8 cellular contexts compared by ENCODE assay signal in the genomic region with DNA sequence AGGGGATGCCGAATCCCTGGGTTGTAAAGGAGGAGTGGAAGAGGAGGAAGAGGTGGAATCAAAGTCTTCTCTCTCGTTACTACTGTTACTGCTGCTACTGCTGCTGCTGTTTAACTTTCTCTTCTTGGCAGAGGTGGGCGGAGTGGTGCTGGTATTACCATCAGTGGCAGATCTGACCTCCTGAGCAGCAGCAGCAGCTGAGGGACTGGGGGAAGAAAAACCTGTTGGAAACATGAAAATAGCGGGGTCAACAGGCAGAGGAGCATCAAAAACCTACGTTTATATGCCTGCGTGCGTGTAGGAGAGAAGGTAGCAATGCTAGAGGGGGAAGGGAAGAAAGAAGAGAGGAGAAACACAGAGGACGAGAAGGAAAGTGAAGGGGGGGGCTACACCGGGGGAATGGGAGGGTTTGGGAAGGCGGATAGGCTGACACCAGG. TPM values are rescaled to one million over a fixed set of nuclear protein-coding genes. Genes with fewer than 3 reads are reported as not detected.
DNase-seq lines count a peak whose midpoint lies in the region; ATAC-seq, FAIRE-seq and TF ChIP-seq lines count a peak whose summit lies in the region.

No MANE protein-coding gene starts in this region.

- peak overlapping the region; percentile 95 for H3K27ac ChIP-seq in OCI-LY3 (ENCODE audit: low read length)

- peaks cover 30% of the 10 kb centered on the region for H3K79me2 ChIP-seq in OCI-LY3 (ENCODE audit: low read length)

- CTCF ChIA-PET in activated naive CD4-positive, alpha-beta T cell treated with anti-CD3 and anti-CD28 coated beads for 36 hours (lab: Charles Lee), result interaction anchor here (0.7 kb wide), 1 partner anchor 17 kb away, joined by 3 read pairs; no protein-coding TSS in a partner anchor

- intact Hi-C loops in activated naive CD4-positive, alpha-beta T cell treated with anti-CD3 and anti-CD28 coated beads for 36 hours (cut with micrococcal nuclease), result loop anchor here (1.0 to 5.0 kb wide), 6 partner anchors 73 to 688 kb away; a partner anchor contains a TSS
- intact Hi-C loops in Right ventricle myocardium superior (cut with DNase I), result loop anchor here (5.0 kb wide), 1 partner anchor 42 kb away; a partner anchor contains a TSS

- no peak for DNase-seq in GM12892 (ENCODE audit: insufficient read length)
- DNase-seq in activated naive CD4-positive, alpha-beta T cell treated with anti-CD3 and anti-CD28 coated beads for 36 hours, result peak; percentile 55
- no peak for DNase-seq in Right ventricle myocardium superior
- no peak for DNase-seq in progenitor cell of endocrine pancreas (ENCODE audit: low spot score, unreplicated experiment)
- no peak for DNase-seq in mesenteric fat pad (ENCODE audit: low spot score)
- DNase-seq in effector CD8-positive, alpha-beta T cell (lab: John Stamatoyannopoulos, UW), result no peak

- H2AFZ ChIP-seq in OCI-LY3 (ENCODE audit: low read depth, low read length), result peak overlapping the region; percentile 74; the same call in 1 of the 2 replicates

- H3K4me1 Mint-ChIP-seq in activated naive CD4-positive, alpha-beta T cell treated with anti-CD3 and anti-CD28 coated beads for 36 hours (ENCODE audit: low read depth), result peaks cover 16% of the 10 kb centered on the region
- H3K4me1 Mint-ChIP-seq in progenitor cell of endocrine pancreas (ENCODE audit: low read depth), result peaks cover 17% of the 10 kb centered on the region

- peak overlapping the region; percentile 87 for H3K4me2 ChIP-seq in OCI-LY3 (ENCODE audit: low read length)

- H3K4me1 ChIP-seq in OCI-LY3 (ENCODE audit: low read length), result peaks cover 25% of the 10 kb centered on the region

- H3K27me3 ChIP-seq in OCI-LY3 (ENCODE audit: low read depth, low read length), result no peaks in the 10 kb centered on the region

- H3K36me3 Mint-ChIP-seq in activated naive CD4-positive, alpha-beta T cell treated with anti-CD3 and anti-CD28 coated beads for 36 hours (ENCODE audit: low read depth), result peaks cover 8% of the 10 kb centered on the region
- peaks cover 4% of the 10 kb centered on the region for H3K36me3 Mint-ChIP-seq in progenitor cell of endocrine pancreas (ENCODE audit: insufficient read depth)

- peak; percentile 24 for FAIRE-seq in GM12892 (lab: Jason Lieb, UNC)

- H4K20me1 ChIP-seq in OCI-LY3 (ENCODE audit: insufficient read depth, low read length), result no peaks in the 10 kb centered on the region

- peak overlapping the region; percentile 98 for H3K4me3 Mint-ChIP-seq in activated naive CD4-positive, alpha-beta T cell treated with anti-CD3 and anti-CD28 coated beads for 36 hours
- peak overlapping the region; percentile 97 for H3K4me3 Mint-ChIP-seq in progenitor cell of endocrine pancreas (ENCODE audit: low read depth)

- no peaks in the 10 kb centered on the region for H3K9me3 ChIP-seq in OCI-LY3 (ENCODE audit: insufficient read depth, low read length)

- no peak for TF ChIP-seq POLR2A in GM12892 (IDR thresholded peaks at IDR 0.05; ENCODE audit: low read depth, low read length)

- ATAC-seq in HG02623 (IDR thresholded peaks at IDR 0.05; ENCODE audit: unreplicated experiment) (peak; percentile 29), Right ventricle myocardium superior (ENCODE audit: poor library complexity) (peak; percentile 63)

- peak overlapping the region; percentile 100 for H3K9ac ChIP-seq in OCI-LY3 (ENCODE audit: low read length)

- peak overlapping the region; percentile 98 for H3K27ac Mint-ChIP-seq in activated naive CD4-positive, alpha-beta T cell treated with anti-CD3 and anti-CD28 coated beads for 36 hours
- H3K27ac Mint-ChIP-seq in progenitor cell of endocrine pancreas, result peak overlapping the region; percentile 99

- peaks cover 10% of the 10 kb centered on the region for H3K36me3 ChIP-seq in OCI-LY3 (replicated peaks; ENCODE audit: low read depth, low read length)

- peak overlapping the region; percentile 100 for H3K4me3 ChIP-seq in OCI-LY3 (ENCODE audit: low read length)

- H3K27me3 Mint-ChIP-seq in activated naive CD4-positive, alpha-beta T cell treated with anti-CD3 and anti-CD28 coated beads for 36 hours (ENCODE audit: low read depth), result no peaks in the 10 kb centered on the region
- no peaks in the 10 kb centered on the region for H3K27me3 Mint-ChIP-seq in progenitor cell of endocrine pancreas

- H3K9me3 Mint-ChIP-seq in activated naive CD4-positive, alpha-beta T cell treated with anti-CD3 and anti-CD28 coated beads for 36 hours, result no peaks in the 10 kb centered on the region
- peaks cover 7% of the 10 kb centered on the region for H3K9me3 Mint-ChIP-seq in progenitor cell of endocrine pancreas (ENCODE audit: low read depth)

- TF ChIP-seq CTCF in OCI-LY3 (IDR thresholded peaks at IDR 0.05; ENCODE audit: low read depth, low read length) (no peak), progenitor cell of endocrine pancreas (IDR thresholded peaks at IDR 0.05; ENCODE audit: unreplicated experiment) (no peak)

RNA-seq across cellular contexts. Expression of a gene that starts 0.3 kb away (rescaled TPM):
- 24.6 TPM for polyA plus RNA-seq in GM12892 (2012; ENCODE audit: missing spikeins)
- total RNA-seq in activated naive CD4-positive, alpha-beta T cell treated with anti-CD3 and anti-CD28 coated beads for 36 hours, result 10 to 100 TPM; 53.2 to 60.1 TPM
- 17.9 TPM for total RNA-seq in Right ventricle myocardium superior
- total RNA-seq in progenitor cell of endocrine pancreas, result 61.3 and 62.7 TPM in 2 replicates
- 35.9 TPM for total RNA-seq in mesenteric fat pad

RNA-seq across cellular contexts. Expression of a gene that starts 43.5 kb away (rescaled TPM):
- polyA plus RNA-seq in GM12892 (2012; ENCODE audit: missing spikeins), result 79.3 TPM
- 10 to 100 TPM; 58.6 to 63.4 TPM for total RNA-seq in activated naive CD4-positive, alpha-beta T cell treated with anti-CD3 and anti-CD28 coated beads for 36 hours
- 30.3 TPM for total RNA-seq in Right ventricle myocardium superior
- total RNA-seq in progenitor cell of endocrine pancreas, result 35.0 and 37.3 TPM in 2 replicates
- total RNA-seq in mesenteric fat pad, result 35.0 TPM
